14 cellular contexts compared by ENCODE assay signal in genomic region chr4:146033149-146033548, GRCh38.
A peak's percentile ranks its signal among the peaks of the same experiment; 100 is the strongest.
DNase-seq lines count a peak whose midpoint lies in the region; ATAC-seq and TF ChIP-seq lines count a peak whose summit lies in the region.
"Had no signal": no experiment of that assay in that cellular context is flagged by ENCODE, and none has a peak within 500 bp of the region (broad histone marks: within the 10 kb centered on the region; RNA-seq: fewer than 3 reads in every experiment).

No MANE protein-coding gene starts in this region.

- no peak overlapping the region for H3K18ac ChIP-seq in neuronal stem cell (ENCODE audit: low read length)

- H3K4me1 ChIP-seq in DOHH2 (ENCODE audit: control insufficient read depth, low read length) (peaks cover 46% of the 10 kb centered on the region), HUES64 (ENCODE audit: insufficient read depth, low read length) (peaks cover 29% of the 10 kb centered on the region), neuronal stem cell (ENCODE audit: control insufficient read depth in 2 of 2, insufficient read depth in 1 of 2, low read depth in 1 of 2, low read length in 2 of 2) (peaks cover 0 to 8% of the 10 kb centered on the region in 2 donors)

- no peaks in the 10 kb centered on the region for H3K79me2 ChIP-seq in DOHH2 (ENCODE audit: control insufficient read depth, low read length)

- H3K9ac ChIP-seq in HUES64 (ENCODE audit: low read depth, low read length) = 0 out of 2 replicates have a peak overlapping the region, but pooled peaks have one; percentile 1
- H3K9ac ChIP-seq in neuronal stem cell (ENCODE audit: low read depth, low read length, poor library complexity) = no peak overlapping the region

- no peak overlapping the region for H3K23ac ChIP-seq in neuronal stem cell (ENCODE audit: low read depth, low read length, poor library complexity)

- H3K4me2 ChIP-seq in DOHH2 (ENCODE audit: low read length) (peak overlapping the region; percentile 42; the same call in 1 of the 2 replicates), neuronal stem cell (ENCODE audit: insufficient read depth, low read length, poor library complexity, severe bottlenecking) (no peak overlapping the region)

- no peak for ATAC-seq in HG02970 (IDR thresholded peaks at IDR 0.05; ENCODE audit: low FRiP score, unreplicated experiment)
- no peak for ATAC-seq in HG03025 (IDR thresholded peaks at IDR 0.05; ENCODE audit: low FRiP score, unreplicated experiment)
- no peak for ATAC-seq in HG02885 (IDR thresholded peaks at IDR 0.05; ENCODE audit: poor library complexity, unreplicated experiment)
- ATAC-seq: naive thymus-derived CD4-positive, alpha-beta T cell; right cardiac atrium had no signal

- H2AFZ ChIP-seq in neuronal stem cell (ENCODE audit: low read length) = peak overlapping the region; percentile 56

- DNase-seq in epithelial cell of esophagus (ENCODE audit: low read depth) = peak; percentile 72
- no peak for DNase-seq in neuronal stem cell (ENCODE audit: low spot score)
- DNase-seq in amniotic stem cell (lab: John Stamatoyannopoulos, UW) = no peak
- DNase-seq: activated CD4-positive, CD25-positive, alpha-beta regulatory T cell; activated CD8-positive, alpha-beta memory T cell treated with anti-CD3 and anti-CD28 coated beads, Interleukin-2, amount 50 U/mL, for 4 hours; naive thymus-derived CD4-positive, alpha-beta T cell; OCI-M1; right cardiac atrium; stimulated activated CD4-positive, alpha-beta T cell treated with anti-CD3 and anti-CD28 coated beads, Interleukin-4, amount 100 ng/mL, for 1 hour had no signal

- H3K4me3 ChIP-seq in DOHH2 (ENCODE audit: low read length) (no peak overlapping the region), HUES64 (ENCODE audit: low read length) (no peak overlapping the region), epithelial cell of esophagus (ENCODE audit: low read length) (no peak overlapping the region), neuronal stem cell (ENCODE audit: low read length in 2 of 2) (no peak overlapping the region)

- H4K91ac ChIP-seq in neuronal stem cell (ENCODE audit: low read depth, low read length, poor library complexity) = no peak overlapping the region

- no peak overlapping the region for H2BK120ac ChIP-seq in neuronal stem cell (ENCODE audit: low read depth, low read length)

- 41% methylated on average over 5 of the region's 5 CpGs for WGBS in HUES64
- WGBS in neuronal stem cell (ENCODE audit: extremely low coverage in 2 of 2, insufficient read length in 2 of 2, insufficient replicate concordance in 1 of 2), 2 donors = no CpG with 5 or more reads among the region's 5 CpGs

- no peak overlapping the region for H2BK12ac ChIP-seq in neuronal stem cell (ENCODE audit: low read length)

- H3K36me3 ChIP-seq in DOHH2 (ENCODE audit: control insufficient read depth, low read length) (no peaks in the 10 kb centered on the region), HUES64 (ENCODE audit: insufficient read depth, low read length) (no peaks in the 10 kb centered on the region), neuronal stem cell (replicated peaks in 1 of 2; ENCODE audit: control insufficient read depth in 2 of 2, insufficient read depth in 2 of 2, low read length in 2 of 2) (no peaks in the 10 kb centered on the region)

- H4K8ac ChIP-seq in neuronal stem cell (ENCODE audit: low read depth, low read length) = no peak overlapping the region

- peak overlapping the region; percentile 31 for H3K14ac ChIP-seq in neuronal stem cell (ENCODE audit: low read length)

- no peaks in the 10 kb centered on the region for H3K79me1 ChIP-seq in neuronal stem cell (ENCODE audit: low read depth, low read length)

- H4K20me1 ChIP-seq in DOHH2 (ENCODE audit: control insufficient read depth, insufficient read depth, low read depth, low read length) = no peaks in the 10 kb centered on the region

- TF ChIP-seq CTCF in DOHH2 (IDR thresholded peaks at IDR 0.05; ENCODE audit: low read depth, low read length, poor library complexity, severe bottlenecking) (no peak), epithelial cell of esophagus (IDR thresholded peaks at IDR 0.05; ENCODE audit: insufficient read depth, low read depth, low read length, missing control alignments) (no peak)

- peaks cover 9% of the 10 kb centered on the region; the same call in 1 of the 2 replicates for H3F3A ChIP-seq in DOHH2 (ENCODE audit: control insufficient read depth, insufficient read depth)

- H2AK5ac ChIP-seq in neuronal stem cell (ENCODE audit: low read depth, low read length) = no peak overlapping the region

- no peaks in the 10 kb centered on the region for H3K9me2 ChIP-seq in DOHH2 (replicated peaks; ENCODE audit: control insufficient read depth, low read length)

- no peak overlapping the region for H2BK15ac ChIP-seq in neuronal stem cell (ENCODE audit: low read length)

- peak overlapping the region; percentile 66 for H2BK5ac ChIP-seq in neuronal stem cell (ENCODE audit: low read length)

- H3K27ac ChIP-seq in DOHH2 (ENCODE audit: low read depth, low read length) (no peak overlapping the region), HUES64 (ENCODE audit: low read depth, low read length) (no peak overlapping the region), neuronal stem cell (replicated peaks; ENCODE audit: low read length) (no peak overlapping the region)

- no peak overlapping the region for H3K4ac ChIP-seq in neuronal stem cell (ENCODE audit: low read length)

- 0 out of 2 replicates have a peak, but pooled peaks cover 4% of the 10 kb centered on the region for H3K9me3 ChIP-seq in DOHH2 (ENCODE audit: control insufficient read depth, insufficient read depth, low read length)
- no peaks in the 10 kb centered on the region for H3K9me3 ChIP-seq in HUES64 (ENCODE audit: insufficient read depth, low read depth, low read length)
- H3K9me3 ChIP-seq in neuronal stem cell (replicated peaks in 1 of 2; ENCODE audit: control insufficient read depth in 2 of 2, insufficient read depth in 1 of 2, low read depth in 1 of 2, low read length in 2 of 2) = no peaks in the 10 kb centered on the region

- H3K27me3 ChIP-seq in DOHH2 (ENCODE audit: control insufficient read depth, low read length) (no peaks in the 10 kb centered on the region), HUES64 (ENCODE audit: insufficient read depth, low read length) (no peaks in the 10 kb centered on the region), neuronal stem cell (ENCODE audit: control insufficient read depth in 3 of 3, insufficient read depth in 3 of 3, low read depth in 1 of 3, low read length in 3 of 3) (no peaks in the 10 kb centered on the region)
